In the genomic region with DNA sequence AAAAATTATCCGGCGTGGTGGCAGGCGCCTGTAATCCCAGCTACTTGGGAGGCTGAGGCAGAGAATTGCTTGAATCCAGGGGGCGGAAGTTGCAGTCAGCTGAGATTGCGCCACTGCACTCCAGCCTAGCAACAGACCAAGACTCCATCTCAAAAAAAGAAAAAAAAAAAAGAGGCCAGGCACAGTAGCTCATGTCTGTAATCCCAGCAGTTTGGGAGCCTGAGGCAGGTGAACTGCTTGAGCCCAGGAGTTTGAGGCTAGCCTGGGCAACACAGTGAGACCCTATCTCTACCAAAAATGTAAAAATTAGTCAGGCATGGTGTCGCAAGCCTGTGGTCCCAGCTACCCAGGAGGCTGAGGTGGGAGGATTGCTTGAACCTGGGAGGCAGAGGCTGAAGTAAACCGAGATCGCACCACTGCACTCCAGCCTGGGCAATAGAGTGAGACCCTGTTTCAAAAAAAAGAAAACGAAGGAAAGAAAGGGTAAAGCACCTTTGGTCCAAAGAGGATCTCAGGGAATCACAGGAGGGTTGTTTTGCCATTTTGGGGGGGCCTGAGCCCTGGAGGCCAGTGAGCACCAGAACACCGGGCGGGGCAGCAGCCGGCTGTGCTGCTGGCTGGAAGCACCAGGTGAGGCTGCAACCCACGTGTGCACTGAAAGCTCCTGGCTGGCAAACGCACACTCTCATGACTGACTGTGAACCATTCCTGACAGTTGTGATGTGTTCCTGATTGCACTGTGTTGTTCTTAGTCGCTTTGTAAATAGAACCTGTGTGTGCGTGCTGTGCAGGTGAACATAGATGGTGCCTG, we compare ENCODE assay signal across 1 cellular context.
TF ChIP-seq lines count a peak whose summit lies in the region.

No MANE protein-coding gene starts in this region.

TF ChIP-seq in HepG2, 621 proteins besides CTCF, POLR2A, EP300 and RAD21 (continues in another document):
- TF ChIP-seq ZNF768 (CRISPR knock-in tag; IDR thresholded peaks at IDR 0.05), result no peak
- TF ChIP-seq, protein P1, sequence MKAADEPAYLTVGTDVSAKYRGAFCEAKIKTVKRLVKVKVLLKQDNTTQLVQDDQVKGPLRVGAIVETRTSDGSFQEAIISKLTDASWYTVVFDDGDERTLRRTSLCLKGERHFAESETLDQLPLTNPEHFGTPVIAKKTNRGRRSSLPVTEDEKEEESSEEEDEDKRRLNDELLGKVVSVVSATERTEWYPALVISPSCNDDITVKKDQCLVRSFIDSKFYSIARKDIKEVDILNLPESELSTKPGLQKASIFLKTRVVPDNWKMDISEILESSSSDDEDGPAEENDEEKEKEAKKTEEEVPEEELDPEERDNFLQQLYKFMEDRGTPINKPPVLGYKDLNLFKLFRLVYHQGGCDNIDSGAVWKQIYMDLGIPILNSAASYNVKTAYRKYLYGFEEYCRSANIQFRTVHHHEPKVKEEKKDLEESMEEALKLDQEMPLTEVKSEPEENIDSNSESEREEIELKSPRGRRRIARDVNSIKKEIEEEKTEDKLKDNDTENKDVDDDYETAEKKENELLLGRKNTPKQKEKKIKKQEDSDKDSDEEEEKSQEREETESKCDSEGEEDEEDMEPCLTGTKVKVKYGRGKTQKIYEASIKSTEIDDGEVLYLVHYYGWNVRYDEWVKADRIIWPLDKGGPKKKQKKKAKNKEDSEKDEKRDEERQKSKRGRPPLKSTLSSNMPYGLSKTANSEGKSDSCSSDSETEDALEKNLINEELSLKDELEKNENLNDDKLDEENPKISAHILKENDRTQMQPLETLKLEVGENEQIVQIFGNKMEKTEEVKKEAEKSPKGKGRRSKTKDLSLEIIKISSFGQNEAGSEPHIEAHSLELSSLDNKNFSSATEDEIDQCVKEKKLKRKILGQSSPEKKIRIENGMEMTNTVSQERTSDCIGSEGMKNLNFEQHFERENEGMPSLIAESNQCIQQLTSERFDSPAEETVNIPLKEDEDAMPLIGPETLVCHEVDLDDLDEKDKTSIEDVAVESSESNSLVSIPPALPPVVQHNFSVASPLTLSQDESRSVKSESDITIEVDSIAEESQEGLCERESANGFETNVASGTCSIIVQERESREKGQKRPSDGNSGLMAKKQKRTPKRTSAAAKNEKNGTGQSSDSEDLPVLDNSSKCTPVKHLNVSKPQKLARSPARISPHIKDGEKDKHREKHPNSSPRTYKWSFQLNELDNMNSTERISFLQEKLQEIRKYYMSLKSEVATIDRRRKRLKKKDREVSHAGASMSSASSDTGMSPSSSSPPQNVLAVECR (CRISPR knock-in tag; IDR thresholded peaks at IDR 0.05; ENCODE audit: borderline replicate concordance), result peak; percentile 28; the same call in 1 of the 2 replicates
- TF ChIP-seq, protein P2, sequence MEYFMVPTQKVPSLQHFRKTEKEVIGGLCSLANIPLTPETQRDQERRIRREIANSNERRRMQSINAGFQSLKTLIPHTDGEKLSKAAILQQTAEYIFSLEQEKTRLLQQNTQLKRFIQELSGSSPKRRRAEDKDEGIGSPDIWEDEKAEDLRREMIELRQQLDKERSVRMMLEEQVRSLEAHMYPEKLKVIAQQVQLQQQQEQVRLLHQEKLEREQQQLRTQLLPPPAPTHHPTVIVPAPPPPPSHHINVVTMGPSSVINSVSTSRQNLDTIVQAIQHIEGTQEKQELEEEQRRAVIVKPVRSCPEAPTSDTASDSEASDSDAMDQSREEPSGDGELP (IDR thresholded peaks at IDR 0.05; ENCODE audit: borderline replicate concordance, low read depth), result peak; percentile 24; the same call in 1 of the 2 replicates
- TF ChIP-seq, protein P3, sequence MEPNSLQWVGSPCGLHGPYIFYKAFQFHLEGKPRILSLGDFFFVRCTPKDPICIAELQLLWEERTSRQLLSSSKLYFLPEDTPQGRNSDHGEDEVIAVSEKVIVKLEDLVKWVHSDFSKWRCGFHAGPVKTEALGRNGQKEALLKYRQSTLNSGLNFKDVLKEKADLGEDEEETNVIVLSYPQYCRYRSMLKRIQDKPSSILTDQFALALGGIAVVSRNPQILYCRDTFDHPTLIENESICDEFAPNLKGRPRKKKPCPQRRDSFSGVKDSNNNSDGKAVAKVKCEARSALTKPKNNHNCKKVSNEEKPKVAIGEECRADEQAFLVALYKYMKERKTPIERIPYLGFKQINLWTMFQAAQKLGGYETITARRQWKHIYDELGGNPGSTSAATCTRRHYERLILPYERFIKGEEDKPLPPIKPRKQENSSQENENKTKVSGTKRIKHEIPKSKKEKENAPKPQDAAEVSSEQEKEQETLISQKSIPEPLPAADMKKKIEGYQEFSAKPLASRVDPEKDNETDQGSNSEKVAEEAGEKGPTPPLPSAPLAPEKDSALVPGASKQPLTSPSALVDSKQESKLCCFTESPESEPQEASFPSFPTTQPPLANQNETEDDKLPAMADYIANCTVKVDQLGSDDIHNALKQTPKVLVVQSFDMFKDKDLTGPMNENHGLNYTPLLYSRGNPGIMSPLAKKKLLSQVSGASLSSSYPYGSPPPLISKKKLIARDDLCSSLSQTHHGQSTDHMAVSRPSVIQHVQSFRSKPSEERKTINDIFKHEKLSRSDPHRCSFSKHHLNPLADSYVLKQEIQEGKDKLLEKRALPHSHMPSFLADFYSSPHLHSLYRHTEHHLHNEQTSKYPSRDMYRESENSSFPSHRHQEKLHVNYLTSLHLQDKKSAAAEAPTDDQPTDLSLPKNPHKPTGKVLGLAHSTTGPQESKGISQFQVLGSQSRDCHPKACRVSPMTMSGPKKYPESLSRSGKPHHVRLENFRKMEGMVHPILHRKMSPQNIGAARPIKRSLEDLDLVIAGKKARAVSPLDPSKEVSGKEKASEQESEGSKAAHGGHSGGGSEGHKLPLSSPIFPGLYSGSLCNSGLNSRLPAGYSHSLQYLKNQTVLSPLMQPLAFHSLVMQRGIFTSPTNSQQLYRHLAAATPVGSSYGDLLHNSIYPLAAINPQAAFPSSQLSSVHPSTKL (CRISPR knock-in tag; IDR thresholded peaks at IDR 0.05), result no peak
- TF ChIP-seq ZNF572 (CRISPR knock-in tag; IDR thresholded peaks at IDR 0.05), result no peak
- TF ChIP-seq THAP11 (CRISPR knock-in tag; IDR thresholded peaks at IDR 0.05), result no peak
- TF ChIP-seq ZC3H4 (CRISPR knock-in tag; IDR thresholded peaks at IDR 0.05; ENCODE audit: borderline replicate concordance), result no peak
- TF ChIP-seq ZNF788 (CRISPR knock-in tag; IDR thresholded peaks at IDR 0.05; ENCODE audit: borderline replicate concordance), result no peak
- TF ChIP-seq SAP130 (CRISPR knock-in tag; IDR thresholded peaks at IDR 0.05; ENCODE audit: low read depth), result peak; percentile 37; the same call in 1 of the 2 replicates
- TF ChIP-seq ZHX2 (IDR thresholded peaks at IDR 0.05; ENCODE audit: low read depth), result no peak
- no peak for TF ChIP-seq ZHX2 (CRISPR knock-in tag; IDR thresholded peaks at IDR 0.05; ENCODE audit: borderline replicate concordance)
- TF ChIP-seq ATAD3A (CRISPR knock-in tag; IDR thresholded peaks at IDR 0.05), result no peak
- TF ChIP-seq ZNF580 (CRISPR knock-in tag; IDR thresholded peaks at IDR 0.05; ENCODE audit: borderline replicate concordance, low read depth), result no peak
- no peak for TF ChIP-seq KMT2A (CRISPR knock-in tag; IDR thresholded peaks at IDR 0.05)
- TF ChIP-seq LCORL (IDR thresholded peaks at IDR 0.05), result no peak
- 0 out of 2 replicates have a peak, but pooled peaks have one; percentile 21 for TF ChIP-seq LCORL (CRISPR knock-in tag; IDR thresholded peaks at IDR 0.05)
- TF ChIP-seq PPARG (CRISPR knock-in tag; conservative IDR thresholded peaks at IDR 0.05), result no peak
- TF ChIP-seq ZNF770 (CRISPR knock-in tag; IDR thresholded peaks at IDR 0.05), result 0 out of 2 replicates have a peak, but pooled peaks have one; percentile 14
- TF ChIP-seq SSRP1 (CRISPR knock-in tag; IDR thresholded peaks at IDR 0.05), result no peak
- no peak for TF ChIP-seq DMTF1 (CRISPR knock-in tag; IDR thresholded peaks at IDR 0.05)
- TF ChIP-seq ZNF331 (CRISPR knock-in tag; IDR thresholded peaks at IDR 0.05), result no peak
- TF ChIP-seq, protein P4, sequence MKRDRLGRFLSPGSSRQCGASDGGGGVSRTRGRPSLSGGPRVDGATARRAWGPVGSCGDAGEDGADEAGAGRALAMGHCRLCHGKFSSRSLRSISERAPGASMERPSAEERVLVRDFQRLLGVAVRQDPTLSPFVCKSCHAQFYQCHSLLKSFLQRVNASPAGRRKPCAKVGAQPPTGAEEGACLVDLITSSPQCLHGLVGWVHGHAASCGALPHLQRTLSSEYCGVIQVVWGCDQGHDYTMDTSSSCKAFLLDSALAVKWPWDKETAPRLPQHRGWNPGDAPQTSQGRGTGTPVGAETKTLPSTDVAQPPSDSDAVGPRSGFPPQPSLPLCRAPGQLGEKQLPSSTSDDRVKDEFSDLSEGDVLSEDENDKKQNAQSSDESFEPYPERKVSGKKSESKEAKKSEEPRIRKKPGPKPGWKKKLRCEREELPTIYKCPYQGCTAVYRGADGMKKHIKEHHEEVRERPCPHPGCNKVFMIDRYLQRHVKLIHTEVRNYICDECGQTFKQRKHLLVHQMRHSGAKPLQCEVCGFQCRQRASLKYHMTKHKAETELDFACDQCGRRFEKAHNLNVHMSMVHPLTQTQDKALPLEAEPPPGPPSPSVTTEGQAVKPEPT (CRISPR knock-in tag; IDR thresholded peaks at IDR 0.05; ENCODE audit: low read depth), result no peak
- TF ChIP-seq, protein P5, sequence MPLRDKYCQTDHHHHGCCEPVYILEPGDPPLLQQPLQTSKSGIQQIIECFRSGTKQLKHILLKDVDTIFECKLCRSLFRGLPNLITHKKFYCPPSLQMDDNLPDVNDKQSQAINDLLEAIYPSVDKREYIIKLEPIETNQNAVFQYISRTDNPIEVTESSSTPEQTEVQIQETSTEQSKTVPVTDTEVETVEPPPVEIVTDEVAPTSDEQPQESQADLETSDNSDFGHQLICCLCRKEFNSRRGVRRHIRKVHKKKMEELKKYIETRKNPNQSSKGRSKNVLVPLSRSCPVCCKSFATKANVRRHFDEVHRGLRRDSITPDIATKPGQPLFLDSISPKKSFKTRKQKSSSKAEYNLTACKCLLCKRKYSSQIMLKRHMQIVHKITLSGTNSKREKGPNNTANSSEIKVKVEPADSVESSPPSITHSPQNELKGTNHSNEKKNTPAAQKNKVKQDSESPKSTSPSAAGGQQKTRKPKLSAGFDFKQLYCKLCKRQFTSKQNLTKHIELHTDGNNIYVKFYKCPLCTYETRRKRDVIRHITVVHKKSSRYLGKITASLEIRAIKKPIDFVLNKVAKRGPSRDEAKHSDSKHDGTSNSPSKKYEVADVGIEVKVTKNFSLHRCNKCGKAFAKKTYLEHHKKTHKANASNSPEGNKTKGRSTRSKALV (CRISPR knock-in tag; IDR thresholded peaks at IDR 0.05), result no peak
